In the genomic region with DNA sequence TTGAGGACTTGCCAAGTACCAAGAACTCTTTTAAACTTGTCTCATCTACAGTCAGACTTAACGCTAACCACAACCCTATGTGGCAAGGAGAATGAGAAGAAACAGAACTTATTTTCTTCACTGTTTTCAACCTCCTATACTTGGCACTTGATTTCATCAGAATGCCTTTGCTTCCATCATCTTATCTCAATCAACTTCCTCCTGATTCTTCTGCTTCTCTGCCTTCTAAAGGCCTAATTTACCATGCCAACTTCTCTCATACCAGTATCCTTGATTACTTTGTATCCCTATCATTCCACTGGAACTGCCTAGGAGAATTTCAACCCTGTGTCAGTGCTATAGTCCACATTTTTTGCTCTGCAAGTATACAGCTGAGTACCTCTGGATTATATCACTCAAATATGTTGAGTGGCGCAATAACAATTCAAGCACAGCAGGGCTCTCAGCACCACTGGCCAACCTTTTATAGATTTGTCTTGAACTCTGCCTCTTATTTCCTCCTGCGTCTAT, we compare ENCODE assay signal across 1 cellular context.
TF ChIP-seq lines count a peak whose summit lies in the region.

No MANE protein-coding gene starts in this region.

TF ChIP-seq in GM23338, 12 proteins besides CTCF, POLR2A, EP300 and RAD21 (continued from another document):
- TF ChIP-seq POLR2AphosphoS5 (IDR thresholded peaks at IDR 0.05; ENCODE audit: low read depth) = no peak
- no peak for TF ChIP-seq STAT1 (IDR thresholded peaks at IDR 0.05; ENCODE audit: unreplicated experiment)
- TF ChIP-seq, protein P1, sequence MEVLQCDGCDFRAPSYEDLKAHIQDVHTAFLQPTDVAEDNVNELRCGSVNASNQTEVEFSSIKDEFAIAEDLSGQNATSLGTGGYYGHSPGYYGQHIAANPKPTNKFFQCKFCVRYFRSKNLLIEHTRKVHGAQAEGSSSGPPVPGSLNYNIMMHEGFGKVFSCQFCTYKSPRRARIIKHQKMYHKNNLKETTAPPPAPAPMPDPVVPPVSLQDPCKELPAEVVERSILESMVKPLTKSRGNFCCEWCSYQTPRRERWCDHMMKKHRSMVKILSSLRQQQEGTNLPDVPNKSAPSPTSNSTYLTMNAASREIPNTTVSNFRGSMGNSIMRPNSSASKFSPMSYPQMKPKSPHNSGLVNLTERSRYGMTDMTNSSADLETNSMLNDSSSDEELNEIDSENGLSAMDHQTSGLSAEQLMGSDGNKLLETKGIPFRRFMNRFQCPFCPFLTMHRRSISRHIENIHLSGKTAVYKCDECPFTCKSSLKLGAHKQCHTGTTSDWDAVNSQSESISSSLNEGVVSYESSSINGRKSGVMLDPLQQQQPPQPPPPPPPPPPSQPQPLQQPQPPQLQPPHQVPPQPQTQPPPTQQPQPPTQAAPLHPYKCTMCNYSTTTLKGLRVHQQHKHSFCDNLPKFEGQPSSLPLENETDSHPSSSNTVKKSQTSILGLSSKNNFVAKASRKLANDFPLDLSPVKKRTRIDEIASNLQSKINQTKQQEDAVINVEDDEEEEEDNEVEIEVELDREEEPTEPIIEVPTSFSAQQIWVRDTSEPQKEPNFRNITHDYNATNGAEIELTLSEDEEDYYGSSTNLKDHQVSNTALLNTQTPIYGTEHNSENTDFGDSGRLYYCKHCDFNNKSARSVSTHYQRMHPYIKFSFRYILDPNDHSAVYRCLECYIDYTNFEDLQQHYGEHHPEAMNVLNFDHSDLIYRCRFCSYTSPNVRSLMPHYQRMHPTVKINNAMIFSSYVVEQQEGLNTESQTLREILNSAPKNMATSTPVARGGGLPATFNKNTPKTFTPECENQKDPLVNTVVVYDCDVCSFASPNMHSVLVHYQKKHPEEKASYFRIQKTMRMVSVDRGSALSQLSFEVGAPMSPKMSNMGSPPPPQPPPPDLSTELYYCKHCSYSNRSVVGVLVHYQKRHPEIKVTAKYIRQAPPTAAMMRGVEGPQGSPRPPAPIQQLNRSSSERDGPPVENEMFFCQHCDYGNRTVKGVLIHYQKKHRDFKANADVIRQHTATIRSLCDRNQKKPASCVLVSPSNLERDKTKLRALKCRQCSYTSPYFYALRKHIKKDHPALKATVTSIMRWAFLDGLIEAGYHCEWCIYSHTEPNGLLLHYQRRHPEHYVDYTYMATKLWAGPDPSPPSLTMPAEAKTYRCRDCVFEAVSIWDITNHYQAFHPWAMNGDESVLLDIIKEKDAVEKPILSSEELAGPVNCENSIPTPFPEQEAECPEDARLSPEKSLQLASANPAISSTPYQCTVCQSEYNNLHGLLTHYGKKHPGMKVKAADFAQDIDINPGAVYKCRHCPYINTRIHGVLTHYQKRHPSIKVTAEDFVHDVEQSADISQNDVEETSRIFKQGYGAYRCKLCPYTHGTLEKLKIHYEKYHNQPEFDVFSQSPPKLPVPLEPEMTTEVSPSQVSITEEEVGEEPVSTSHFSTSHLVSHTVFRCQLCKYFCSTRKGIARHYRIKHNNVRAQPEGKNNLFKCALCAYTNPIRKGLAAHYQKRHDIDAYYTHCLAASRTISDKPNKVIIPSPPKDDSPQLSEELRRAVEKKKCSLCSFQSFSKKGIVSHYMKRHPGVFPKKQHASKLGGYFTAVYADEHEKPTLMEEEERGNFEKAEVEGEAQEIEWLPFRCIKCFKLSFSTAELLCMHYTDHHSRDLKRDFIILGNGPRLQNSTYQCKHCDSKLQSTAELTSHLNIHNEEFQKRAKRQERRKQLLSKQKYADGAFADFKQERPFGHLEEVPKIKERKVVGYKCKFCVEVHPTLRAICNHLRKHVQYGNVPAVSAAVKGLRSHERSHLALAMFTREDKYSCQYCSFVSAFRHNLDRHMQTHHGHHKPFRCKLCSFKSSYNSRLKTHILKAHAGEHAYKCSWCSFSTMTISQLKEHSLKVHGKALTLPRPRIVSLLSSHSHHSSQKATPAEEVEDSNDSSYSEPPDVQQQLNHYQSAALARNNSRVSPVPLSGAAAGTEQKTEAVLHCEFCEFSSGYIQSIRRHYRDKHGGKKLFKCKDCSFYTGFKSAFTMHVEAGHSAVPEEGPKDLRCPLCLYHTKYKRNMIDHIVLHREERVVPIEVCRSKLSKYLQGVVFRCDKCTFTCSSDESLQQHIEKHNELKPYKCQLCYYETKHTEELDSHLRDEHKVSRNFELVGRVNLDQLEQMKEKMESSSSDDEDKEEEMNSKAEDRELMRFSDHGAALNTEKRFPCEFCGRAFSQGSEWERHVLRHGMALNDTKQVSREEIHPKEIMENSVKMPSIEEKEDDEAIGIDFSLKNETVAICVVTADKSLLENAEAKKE (CRISPR knock-in tag; IDR thresholded peaks at IDR 0.05) = no peak
- no peak for TF ChIP-seq JUNB (IDR thresholded peaks at IDR 0.05; ENCODE audit: unreplicated experiment)
